ENCODE assay signal across 8 cellular contexts in genomic region chr10:93495654-93496321, GRCh38. TPM values are rescaled to one million over a fixed set of nuclear protein-coding genes. Genes with fewer than 3 reads are reported as not detected.
DNase-seq lines count a peak whose midpoint lies in the region; ATAC-seq, FAIRE-seq and TF ChIP-seq lines count a peak whose summit lies in the region.

No MANE protein-coding gene starts in this region.

- peak overlapping the region; percentile 57 for H2BK5ac ChIP-seq in mesendoderm (ENCODE audit: low read length)

- no peak for TF ChIP-seq CTCF in colonic mucosa (IDR thresholded peaks at IDR 0.05)

- H3K4me1 ChIP-seq in colonic mucosa: no peaks in the 10 kb centered on the region
- peaks cover 9% of the 10 kb centered on the region for H3K4me1 ChIP-seq in mesendoderm (ENCODE audit: control insufficient read depth, low read depth, low read length)

- peaks cover 20% of the 10 kb centered on the region for H3K79me2 ChIP-seq in mesendoderm (ENCODE audit: control insufficient read depth, insufficient read depth, low read length)

- peak overlapping the region; percentile 89 for H3K56ac ChIP-seq in mesendoderm (ENCODE audit: low read length)

- no peak for FAIRE-seq in urothelium cell line (lab: Jason Lieb, UNC)

- H3K9me3 ChIP-seq in colonic mucosa: no peaks in the 10 kb centered on the region

- no peaks in the 10 kb centered on the region for H3K36me3 ChIP-seq in colonic mucosa
- no peaks in the 10 kb centered on the region for H3K36me3 ChIP-seq in mesendoderm (ENCODE audit: control insufficient read depth, insufficient read depth, low read length)

- H2BK120ac ChIP-seq in mesendoderm (ENCODE audit: low read depth, low read length): no peak overlapping the region

- H3K4me3 ChIP-seq in colonic mucosa (peak overlapping the region; percentile 47), mesendoderm (ENCODE audit: low read length) (peak overlapping the region; percentile 41)

- H3K18ac ChIP-seq in mesendoderm (ENCODE audit: low read length): peak overlapping the region; percentile 20

- no peak overlapping the region for H4K8ac ChIP-seq in mesendoderm (ENCODE audit: low read depth, low read length)

- H3K27me3 ChIP-seq in colonic mucosa: no peaks in the 10 kb centered on the region
- no peaks in the 10 kb centered on the region for H3K27me3 ChIP-seq in mesendoderm (ENCODE audit: insufficient read depth, low read length, poor library complexity)

- peak overlapping the region; percentile 7 for H3K4ac ChIP-seq in mesendoderm (ENCODE audit: low read depth, low read length)

- no peaks in the 10 kb centered on the region for H3K79me1 ChIP-seq in mesendoderm (ENCODE audit: low read length)

- DNase-seq in DMS53 treated with DMSO at 0.1 percent for 48 hours (lab: John Stamatoyannopoulos, UW; ENCODE audit: unreplicated experiment) (peak; percentile 29), RPMI7951 (ENCODE audit: low read depth) (peak; percentile 66), colonic mucosa (peak; percentile 65), mesendoderm (peak; percentile 52), urothelium cell line (ENCODE audit: low spot score) (peak; percentile 35), superior temporal gyrus (ENCODE audit: extremely low spot score) (no peak)

- no peak overlapping the region for H3K23ac ChIP-seq in mesendoderm (ENCODE audit: low read length)

- ATAC-seq in GM19467 (IDR thresholded peaks at IDR 0.05; ENCODE audit: unreplicated experiment) (peak; percentile 8), HG03460 (IDR thresholded peaks at IDR 0.05; ENCODE audit: unreplicated experiment) (peak; percentile 19)

- H3K9ac ChIP-seq in colonic mucosa (ENCODE audit: low read depth in 2 of 2, low read length in 2 of 2): peak overlapping the region; percentile 28 to 65
- peak overlapping the region; percentile 87 for H3K9ac ChIP-seq in mesendoderm (ENCODE audit: low read length)

- H3K27ac ChIP-seq in colonic mucosa (no peak overlapping the region), mesendoderm (ENCODE audit: low read depth, low read length) (peak overlapping the region; percentile 74)

- WGBS in mesendoderm (ENCODE audit: extremely low coverage, insufficient coverage, low lambda C conversion rate): no CpG with 5 or more reads among the region's 28 CpGs

- no peak overlapping the region for H2AK5ac ChIP-seq in mesendoderm (ENCODE audit: low read length)

- no peak overlapping the region for H2BK15ac ChIP-seq in mesendoderm (replicated peaks; ENCODE audit: low read depth)

- H4K5ac ChIP-seq in mesendoderm (ENCODE audit: low read length): no peak overlapping the region

- intact Hi-C loops in colonic mucosa (cut with DNase I): no loop called here

- H3K4me2 ChIP-seq in mesendoderm (ENCODE audit: low read length): peak overlapping the region; percentile 86

RNA-seq across cellular contexts. Expression of gene CEP55, which starts 0.6 kb away (rescaled TPM):
- total RNA-seq in RPMI7951 (2014; rRNA removed; shearing (Covaris generic)): 102 and 132 TPM in 2 replicates
- 10 to 100 TPM; 11.3 to 30.0 TPM for total RNA-seq in colonic mucosa
- 26.7 TPM for polyA plus RNA-seq in mesendoderm (2013, experiment 1 of 2)
- polyA plus RNA-seq in mesendoderm (2013, experiment 2 of 2): 27.1 TPM

RNA-seq across cellular contexts. Expression of gene MYOF, which starts 13.7 kb away (rescaled TPM):
- 46.2 and 57.1 TPM in 2 replicates for total RNA-seq in RPMI7951 (2014; rRNA removed; shearing (Covaris generic))
- 10 to 100 TPM; 88.1 to 90.9 TPM for total RNA-seq in colonic mucosa
- polyA plus RNA-seq in mesendoderm (2013, experiment 1 of 2): 2.4 TPM
- 2.5 TPM for polyA plus RNA-seq in mesendoderm (2013, experiment 2 of 2)
